8 cellular contexts compared by ENCODE assay signal in the genomic region with DNA sequence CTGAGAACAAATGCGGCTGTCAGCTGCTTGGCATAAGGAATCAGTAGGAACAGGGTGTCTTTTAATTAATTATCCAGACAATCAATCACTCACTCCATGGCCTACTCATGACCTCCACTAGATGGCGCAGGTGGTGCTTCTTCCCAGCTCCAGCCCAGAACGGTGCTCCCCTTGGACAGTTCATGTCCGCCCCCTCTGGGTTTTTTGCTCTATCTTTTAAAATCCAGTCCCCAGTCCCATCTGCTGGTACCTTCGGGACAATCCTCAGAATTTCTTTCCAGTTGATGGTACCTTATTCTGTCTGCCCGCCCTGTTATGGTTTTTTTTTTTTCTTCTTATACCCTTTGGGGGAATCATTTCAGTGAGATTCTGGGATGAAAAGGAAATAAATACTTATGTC.
A peak's percentile ranks its signal among the peaks of the same experiment; 100 is the strongest.
DNase-seq lines count a peak whose midpoint lies in the region; ATAC-seq, FAIRE-seq and TF ChIP-seq lines count a peak whose summit lies in the region.

No MANE protein-coding gene starts in this region.

- H3K27ac Mint-ChIP-seq in naive thymus-derived CD4-positive, alpha-beta T cell, result no peak overlapping the region

- POLR2A ChIA-PET in A673 (lab: Charles Lee; ENCODE audit: low non-redundant PET), result no interaction called here
- POLR2A ChIA-PET in naive thymus-derived CD4-positive, alpha-beta T cell (lab: Charles Lee), result no interaction called here

- ATAC-seq in GM18498 (IDR thresholded peaks at IDR 0.05; ENCODE audit: unreplicated experiment), result peak; percentile 69
- ATAC-seq in HG02981 (IDR thresholded peaks at IDR 0.05; ENCODE audit: unreplicated experiment), result peak; percentile 76
- peak; percentile 77 for ATAC-seq in naive thymus-derived CD4-positive, alpha-beta T cell

- H3K27ac ChIP-seq in A673 (ENCODE audit: low read depth, low read length, poor library complexity, severe bottlenecking), result no peak overlapping the region
- no peak overlapping the region for H3K27ac ChIP-seq in naive thymus-derived CD4-positive, alpha-beta T cell (ENCODE audit: low read depth, low read length)

- H3K36me3 ChIP-seq in A673 (ENCODE audit: insufficient read depth, low read length, poor library complexity, severe bottlenecking), result no peaks in the 10 kb centered on the region
- H3K36me3 ChIP-seq in naive thymus-derived CD4-positive, alpha-beta T cell (ENCODE audit: control insufficient read depth in 2 of 3, insufficient read depth in 3 of 3, low read length in 3 of 3), result no peaks in the 10 kb centered on the region

- no peaks in the 10 kb centered on the region for H3K4me1 ChIP-seq in A673 (ENCODE audit: insufficient read depth, low read length, poor library complexity, severe bottlenecking)
- H3K4me1 ChIP-seq in naive thymus-derived CD4-positive, alpha-beta T cell (ENCODE audit: control insufficient read depth in 2 of 2, insufficient read depth in 2 of 2, low read length in 2 of 2), result no peaks in the 10 kb centered on the region

- no TSS peak for BruUV-seq in A673 (replicated peaks; lab: Mats Ljungman, UMichigan)

- peak; percentile 88 for TF ChIP-seq CTCF in A673 (conservative IDR thresholded peaks at IDR 0.05; ENCODE audit: low read depth, low read length)

- peaks cover 0 to 2% (median 0%) of the 10 kb centered on the region in 5 donors for H3K27me3 Mint-ChIP-seq in naive thymus-derived CD4-positive, alpha-beta T cell

- H3K9me3 Mint-ChIP-seq in naive thymus-derived CD4-positive, alpha-beta T cell, result no peaks in the 10 kb centered on the region

- CTCF ChIA-PET in A673 (lab: Charles Lee), result interaction anchor here (0.5 to 2.3 kb wide), 3 partner anchors 26 to 735 kb away, joined by 5 to 13 read pairs (median 8); no protein-coding TSS in a partner anchor
- CTCF ChIA-PET in naive thymus-derived CD4-positive, alpha-beta T cell (lab: Charles Lee), result interaction anchor here (1.1 to 2.9 kb wide), 4 partner anchors 17 to 29 kb away, joined by 3 to 14 read pairs (median 4); no protein-coding TSS in a partner anchor

- no peak overlapping the region for H3K4me3 ChIP-seq in A673 (ENCODE audit: low read depth, low read length, poor library complexity, severe bottlenecking)
- no peak overlapping the region for H3K4me3 ChIP-seq in naive thymus-derived CD4-positive, alpha-beta T cell (ENCODE audit: low read length)

- FAIRE-seq in urothelium cell line (lab: Jason Lieb, UNC), result no peak

- H3K4me3 Mint-ChIP-seq in naive thymus-derived CD4-positive, alpha-beta T cell, result no peak overlapping the region

- intact Hi-C loops in A673 (cut with micrococcal nuclease; ENCODE audit: unreplicated experiment), result loop anchor here (1.0 kb wide), 1 partner anchor 26 kb away; no protein-coding TSS in a partner anchor
- intact Hi-C loops in naive thymus-derived CD4-positive, alpha-beta T cell (cut with micrococcal nuclease), result loop anchor here (1.0 kb wide), 1 partner anchor 26 kb away; no protein-coding TSS in a partner anchor

- peaks cover 3% of the 10 kb centered on the region for H3K27me3 ChIP-seq in A673 (replicated peaks; ENCODE audit: insufficient read depth, low read depth, low read length, poor library complexity)
- no peaks in the 10 kb centered on the region for H3K27me3 ChIP-seq in naive thymus-derived CD4-positive, alpha-beta T cell (ENCODE audit: control insufficient read depth in 2 of 2, insufficient read depth in 2 of 2, low read length in 2 of 2)

- H3K36me3 Mint-ChIP-seq in naive thymus-derived CD4-positive, alpha-beta T cell, result no peaks in the 10 kb centered on the region

- H3K9me3 ChIP-seq in A673 (ENCODE audit: low read depth, low read length, poor library complexity, severe bottlenecking), result no peaks in the 10 kb centered on the region
- no peaks in the 10 kb centered on the region for H3K9me3 ChIP-seq in naive thymus-derived CD4-positive, alpha-beta T cell (ENCODE audit: control insufficient read depth in 2 of 3, low read length in 3 of 3)

- DNase-seq in A673 (ENCODE audit: low spot score), result peak; percentile 74
- DNase-seq in NCI-H345 treated with DMSO at 0.1 percent for 48 hours (lab: John Stamatoyannopoulos, UW; ENCODE audit: unreplicated experiment), result peak; percentile 42
- peak; percentile 28 to 29 for DNase-seq in activated CD4-positive, alpha-beta T cell treated with anti-CD3 and anti-CD28 coated beads for 4 hours
- DNase-seq in epidermal melanocyte (ENCODE audit: insufficient read length, low spot score), result peak; percentile 53
- peak in 7 of 9 donors; percentile 11 to 38 (median 14) for DNase-seq in naive thymus-derived CD4-positive, alpha-beta T cell
- peak; percentile 72 for DNase-seq in urothelium cell line (ENCODE audit: low spot score)

- peaks cover 0 to under 1% (median 0%) of the 10 kb centered on the region in 7 donors for H3K4me1 Mint-ChIP-seq in naive thymus-derived CD4-positive, alpha-beta T cell

Comparison
In these comparisons a context has a peak if more than half of its experiments do, and no peak if none do; other contexts are left out.
1. DNase-seq: peak in every context shown above with its lines; median percentile 74 in A673; 72 in urothelium cell line; 53 in epidermal melanocyte; 42 in NCI-H345 treated with DMSO at 0.1 percent for 48 hours; 28 in activated CD4-positive, alpha-beta T cell treated with anti-CD3 and anti-CD28 coated beads for 4 hours; 14 in naive thymus-derived CD4-positive, alpha-beta T cell.